Comparison of ENCODE assay signal across 11 cellular contexts in the genomic region with DNA sequence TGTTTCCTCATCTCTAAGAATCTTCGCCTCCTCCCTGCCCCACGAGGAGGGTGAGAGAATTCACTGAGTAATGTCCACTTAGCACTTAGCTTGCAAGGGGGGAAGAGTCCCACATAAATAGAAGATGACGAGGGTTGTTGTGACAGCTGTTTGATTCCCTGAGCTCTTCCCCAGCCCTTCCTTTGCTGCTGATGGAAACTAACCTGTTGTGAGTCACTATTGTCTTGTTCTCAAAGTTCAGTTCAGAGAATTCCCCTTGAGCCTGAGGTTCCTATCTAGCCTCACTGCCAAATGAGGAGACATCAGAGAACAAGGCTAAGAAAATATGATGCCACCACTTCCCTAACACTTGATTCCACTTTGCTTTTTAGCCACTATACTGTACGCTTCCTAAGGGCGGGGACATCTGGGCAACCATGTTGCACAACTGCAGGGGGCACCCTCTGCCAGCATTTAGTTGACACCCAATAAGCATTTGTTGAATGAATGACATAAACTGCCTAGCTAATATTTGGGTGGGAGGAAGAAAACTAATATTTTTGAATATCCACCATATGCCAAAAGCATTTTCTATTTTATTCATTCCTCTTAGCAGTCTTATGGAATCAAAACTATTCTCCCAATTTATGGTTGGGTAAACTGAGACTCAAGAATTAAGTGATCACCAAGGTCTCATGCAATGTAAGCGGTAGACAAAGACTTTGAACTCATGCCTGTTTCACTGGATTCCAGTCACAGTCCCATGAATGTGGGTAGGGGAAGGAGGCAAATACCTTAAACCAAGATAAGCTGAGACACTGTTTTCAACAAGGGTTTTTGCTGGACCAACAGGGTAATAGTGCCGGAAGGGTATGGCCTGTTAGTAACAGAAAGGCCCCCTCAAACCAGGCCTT.
DNase-seq lines count a peak whose midpoint lies in the region; ATAC-seq and TF ChIP-seq lines count a peak whose summit lies in the region.
"Had no signal": no experiment of that assay in that cellular context is flagged by ENCODE, and none has a peak within 500 bp of the region (broad histone marks: within the 10 kb centered on the region; RNA-seq: fewer than 3 reads in every experiment).

No MANE protein-coding gene starts in this region.

- no peak overlapping the region for H2AK5ac ChIP-seq in mesendoderm (ENCODE audit: low read length)

- H3K36me3 Mint-ChIP-seq in effector memory CD8-positive, alpha-beta T cell (ENCODE audit: insufficient read depth): no peaks in the 10 kb centered on the region
- H3K36me3 Mint-ChIP-seq in progenitor cell of endocrine pancreas (ENCODE audit: insufficient read depth): no peaks in the 10 kb centered on the region

- no peaks in the 10 kb centered on the region for H3K79me1 ChIP-seq in mesendoderm (ENCODE audit: low read length)

- WGBS in mesendoderm (ENCODE audit: extremely low coverage, insufficient coverage, low lambda C conversion rate): no CpG with 5 or more reads among the region's 7 CpGs

- H3K4ac ChIP-seq in mesendoderm (ENCODE audit: low read depth, low read length): no peak overlapping the region

- H3K27ac ChIP-seq in mesendoderm (ENCODE audit: low read depth, low read length) (no peak overlapping the region), caudate nucleus (ENCODE audit: low read depth, low read length) (no peak overlapping the region)
- H3K27ac ChIP-seq: upper lobe of left lung had no signal

- no peak overlapping the region for H2BK120ac ChIP-seq in mesendoderm (ENCODE audit: low read depth, low read length)

- no peaks in the 10 kb centered on the region for H3K36me3 ChIP-seq in mesendoderm (ENCODE audit: control insufficient read depth, insufficient read depth, low read length)
- H3K36me3 ChIP-seq: upper lobe of left lung had no signal

- H3K27ac Mint-ChIP-seq in effector memory CD8-positive, alpha-beta T cell: peak overlapping the region; percentile 69 to 74
- H3K27ac Mint-ChIP-seq in progenitor cell of endocrine pancreas: peak overlapping the region; percentile 82

- no peaks in the 10 kb centered on the region for H3K79me2 ChIP-seq in mesendoderm (ENCODE audit: control insufficient read depth, insufficient read depth, low read length)

- H3K27me3 Mint-ChIP-seq in effector memory CD8-positive, alpha-beta T cell: no peaks in the 10 kb centered on the region
- no peaks in the 10 kb centered on the region for H3K27me3 Mint-ChIP-seq in progenitor cell of endocrine pancreas

- no peak overlapping the region for H3K56ac ChIP-seq in mesendoderm (ENCODE audit: low read length)

- H3K18ac ChIP-seq in mesendoderm (ENCODE audit: low read length): no peak overlapping the region

- no peaks in the 10 kb centered on the region for H3K4me1 ChIP-seq in mesendoderm (ENCODE audit: control insufficient read depth, low read depth, low read length)

- H2BK5ac ChIP-seq in mesendoderm (ENCODE audit: low read length): no peak overlapping the region

- ATAC-seq in activated CD4-positive, CD25-positive, alpha-beta regulatory T cell treated with anti-CD3 and anti-CD28 coated beads, Interleukin-2, amount 50 U/mL, for 24 hours: peak; percentile 25 to 50
- ATAC-seq in effector memory CD8-positive, alpha-beta T cell (replicated peaks): no peak
- no peak for ATAC-seq in GM18873 (IDR thresholded peaks at IDR 0.05; ENCODE audit: low FRiP score, unreplicated experiment)

- no peaks in the 10 kb centered on the region for H3K27me3 ChIP-seq in mesendoderm (ENCODE audit: insufficient read depth, low read length, poor library complexity)
- H3K27me3 ChIP-seq: upper lobe of left lung had no signal

- DNase-seq in activated CD4-positive, CD25-positive, alpha-beta regulatory T cell (lab: John Stamatoyannopoulos, UW): no peak
- DNase-seq in NCI-H226: peak; percentile 19
- DNase-seq in effector memory CD8-positive, alpha-beta T cell: no peak
- no peak for DNase-seq in progenitor cell of endocrine pancreas (ENCODE audit: low spot score, unreplicated experiment)
- no peak for DNase-seq in mesendoderm
- no peak for DNase-seq in caudate nucleus (lab: John Stamatoyannopoulos, UW)
- DNase-seq: activated effector memory CD4-positive, alpha-beta T cell treated with Interleukin-2 at 50 U/mL for 16 hours; NCI-H2029 treated with DMSO at 0.1 percent for 48 hours; upper lobe of left lung had no signal

- no peak overlapping the region for H2BK15ac ChIP-seq in mesendoderm (replicated peaks; ENCODE audit: low read depth)

- H3K9me3 Mint-ChIP-seq in effector memory CD8-positive, alpha-beta T cell: peaks cover 4 to 8% of the 10 kb centered on the region in 2 donors
- H3K9me3 Mint-ChIP-seq in progenitor cell of endocrine pancreas (ENCODE audit: low read depth): no peaks in the 10 kb centered on the region

- no peak overlapping the region for H4K8ac ChIP-seq in mesendoderm (ENCODE audit: low read depth, low read length)

- H3K4me3 ChIP-seq in mesendoderm (ENCODE audit: low read length): no peak overlapping the region
- H3K4me3 ChIP-seq: upper lobe of left lung had no signal

- peaks cover 34 to 45% of the 10 kb centered on the region in 2 donors for H3K4me1 Mint-ChIP-seq in effector memory CD8-positive, alpha-beta T cell (ENCODE audit: low read depth in 2 of 2)
- H3K4me1 Mint-ChIP-seq in progenitor cell of endocrine pancreas (ENCODE audit: low read depth): peaks cover 17% of the 10 kb centered on the region

- H4K5ac ChIP-seq in mesendoderm (ENCODE audit: low read length): no peak overlapping the region

- no peak for TF ChIP-seq CTCF in progenitor cell of endocrine pancreas (IDR thresholded peaks at IDR 0.05; ENCODE audit: unreplicated experiment)

- H3K4me3 Mint-ChIP-seq in effector memory CD8-positive, alpha-beta T cell: no peak overlapping the region
- no peak overlapping the region for H3K4me3 Mint-ChIP-seq in progenitor cell of endocrine pancreas (ENCODE audit: low read depth)

- H3K23ac ChIP-seq in mesendoderm (ENCODE audit: low read length): no peak overlapping the region

- no peak overlapping the region for H3K9ac ChIP-seq in mesendoderm (ENCODE audit: low read length)

- no peak overlapping the region for H3K4me2 ChIP-seq in mesendoderm (ENCODE audit: low read length)

Comparison
In these comparisons a context has a peak if more than half of its experiments do, and no peak if none do; other contexts are left out.
1. ATAC-seq: peak in activated CD4-positive, CD25-positive, alpha-beta regulatory T cell treated with anti-CD3 and anti-CD28 coated beads, Interleukin-2, amount 50 U/mL, for 24 hours (2 of 2); none in effector memory CD8-positive, alpha-beta T cell (single experiment) and GM18873 (single experiment).